31 cellular contexts compared by ENCODE assay signal in the genomic region with DNA sequence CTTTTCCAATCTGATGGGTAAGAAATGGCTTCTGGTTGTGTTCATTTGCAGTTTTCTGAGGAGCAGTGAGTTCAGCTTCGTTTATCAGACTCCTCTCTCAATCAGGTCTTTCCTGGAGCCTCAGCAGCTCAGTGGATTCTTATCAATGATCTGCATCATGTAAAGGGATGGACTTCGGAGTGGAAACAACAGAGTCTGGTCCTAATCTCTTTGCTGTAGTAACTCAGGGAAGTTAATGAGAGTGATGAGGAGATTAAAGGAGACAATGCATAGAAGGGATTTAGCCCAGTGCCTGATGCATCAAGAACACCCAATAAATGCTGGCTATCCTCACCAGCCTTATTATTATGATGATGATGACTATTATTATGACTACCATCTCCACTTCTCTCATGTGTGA. TPM values are rescaled to one million over a fixed set of nuclear protein-coding genes. Genes with fewer than 3 reads are reported as not detected.
"Had no signal": no experiment of that assay in that cellular context is flagged by ENCODE, and none has a peak within 500 bp of the region (broad histone marks: within the 10 kb centered on the region; RNA-seq: fewer than 3 reads in every experiment).

No MANE protein-coding gene starts in this region.

- H3K9me3 ChIP-seq: testis, thyroid gland, upper lobe of left lung, uterus, vagina had no signal

- H3K36me3 ChIP-seq: suprapubic skin, thoracic aorta, thyroid gland, tibial nerve, transverse colon, upper lobe of left lung, upper lobe of right lung, uterus, vagina had no signal

- H3K4me1 ChIP-seq: stomach, suprapubic skin, testis, thyroid gland, tibial artery, tibial nerve, transverse colon, upper lobe of left lung, upper lobe of right lung, uterus, vagina had no signal

- FAIRE-seq: urothelium cell line had no signal

- DNase-seq: stimulated activated CD4-positive, alpha-beta T cell treated with anti-CD3 and anti-CD28 coated beads, Interleukin-2, amount 100 ng/mL, for 48 hours; stimulated activated CD4-positive, alpha-beta T cell treated with anti-CD3 and anti-CD28 coated beads, Interleukin-4, amount 100 ng/mL, for 1 hour; stimulated activated CD4-positive, alpha-beta T cell treated with anti-CD3 and anti-CD28 coated beads, Interleukin-4, amount 100 ng/mL, for 24 hours; stimulated activated CD4-positive, alpha-beta T cell treated with anti-CD3 and anti-CD28 coated beads, Interleukin-4, amount 100 ng/mL, for 4 hours; stimulated activated CD8-positive, alpha-beta memory T cell treated with anti-CD3 and anti-CD28 coated beads, Interleukin-4, amount 100 ng/mL, for 48 hours; stimulated activated naive B cell treated with anti-CD40 and anti-IgM and Interleukin-4, amounts not matched to agents 10 μg/mL and 1 μg/mL and 100 μg/mL, for 72 hours; stimulated activated naive CD4-positive, alpha-beta T cell; stimulated activated naive CD4-positive, alpha-beta T cell treated with Interleukin-2 at 50 U/mL for 16 hours; stimulated activated naive CD8-positive, alpha-beta T cell treated with anti-CD3 and anti-CD28 coated beads, Interleukin-15, amount 100 ng/mL, for 72 hours; stimulated activated naive CD8-positive, alpha-beta T cell treated with anti-CD3 and anti-CD28 coated beads, Interleukin-15, Interleukin-2, amounts not matched to agents 100 U/mL and 50 U/mL, for 24 hours; stomach; substantia nigra; testis; thyroid gland; tibial artery; transverse colon; trophoblast cell; upper lobe of left lung; upper lobe of right lung; uterus had no signal

- ATAC-seq: stimulated activated effector memory CD8-positive, alpha-beta T cell treated with anti-CD3 and anti-CD28 coated beads, Interleukin-12 subunit alpha, Interleukin-12 subunit beta, amount 100 ng/mL, for 72 hours; stimulated activated memory B cell treated with anti-CD40 and anti-IgM and Interleukin-4, amounts not matched to agents 10 μg/mL and 1 μg/mL and 100 μg/mL, for 72 hours; stimulated activated naive B cell treated with anti-CD40 and anti-IgM and Interleukin-4, amounts not matched to agents 10 μg/mL and 1 μg/mL and 100 μg/mL, for 72 hours; stimulated activated naive CD8-positive, alpha-beta T cell treated with anti-CD3 and anti-CD28 coated beads, Interleukin-15, amount 100 ng/mL, for 72 hours; stimulated activated naive CD8-positive, alpha-beta T cell treated with anti-CD3 and anti-CD28 coated beads, Interleukin-15, Interleukin-2, amounts not matched to agents 100 U/mL and 50 U/mL, for 24 hours; upper lobe of right lung had no signal

- H3K4me3 ChIP-seq: stomach, suprapubic skin, testis, thoracic aorta, thyroid gland, tibial artery, tibial nerve, transverse colon, upper lobe of left lung, upper lobe of right lung, uterus, vagina had no signal

- H3K27ac ChIP-seq: stomach, suprapubic skin, testis, thoracic aorta, thyroid gland, tibial artery, tibial nerve, transverse colon, upper lobe of left lung, upper lobe of right lung, uterus, vagina had no signal

- H3K27me3 ChIP-seq: stomach, suprapubic skin, testis, thyroid gland, tibial artery, tibial nerve, transverse colon, upper lobe of left lung, upper lobe of right lung, uterus, vagina had no signal

RNA-seq across cellular contexts. Expression of a gene that starts 47.2 kb away (rescaled TPM):
- total RNA-seq: stomach, subcutaneous adipose tissue, suprapubic skin, temporal lobe, thoracic aorta, thyroid gland, tibial nerve, transverse colon, upper lobe of left lung, upper lobe of right lung, ureter, urinary bladder, uterus, vagina had no signal
- polyA plus RNA-seq: stomach, urinary bladder had no signal
